19 cellular contexts compared by ENCODE assay signal in the genomic region with DNA sequence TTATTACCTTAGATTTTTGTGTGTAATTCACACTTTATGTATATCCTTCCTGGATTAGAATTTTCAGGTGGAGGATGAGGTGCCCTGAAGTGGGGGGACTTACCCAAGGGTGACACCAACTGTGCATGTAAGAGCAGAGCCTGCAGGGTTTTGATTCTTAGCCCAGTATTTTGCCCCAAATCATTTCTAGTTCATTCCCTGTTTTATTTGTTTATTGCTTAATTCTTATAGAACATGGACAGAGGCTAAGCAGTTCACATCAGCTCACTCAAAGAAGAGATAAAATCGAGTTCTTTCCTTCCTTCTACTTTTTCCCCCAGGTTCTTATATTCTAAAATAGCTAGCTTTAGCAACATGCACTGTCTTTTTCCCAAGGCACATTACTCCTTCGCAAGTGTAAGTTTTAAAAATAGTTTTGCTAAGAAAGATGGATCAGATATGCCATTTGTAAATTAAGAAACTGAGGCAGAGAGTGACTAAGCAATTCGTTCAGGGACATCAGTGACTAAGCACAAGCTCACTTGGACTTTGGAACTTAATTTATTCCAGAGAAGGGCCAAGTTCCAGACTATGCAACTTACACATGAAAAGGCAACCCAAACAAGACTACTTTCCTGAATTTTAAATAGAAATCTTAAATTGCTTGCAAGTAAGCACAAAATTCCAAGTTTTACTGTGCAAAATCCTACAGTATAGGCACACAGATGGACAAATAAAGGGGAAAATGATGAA.
DNase-seq lines count a peak whose midpoint lies in the region; ATAC-seq, FAIRE-seq and TF ChIP-seq lines count a peak whose summit lies in the region.
"Had no signal": no experiment of that assay in that cellular context is flagged by ENCODE, and none has a peak within 500 bp of the region (broad histone marks: within the 10 kb centered on the region; RNA-seq: fewer than 3 reads in every experiment).

No MANE protein-coding gene starts in this region.

- H3K27ac ChIP-seq in GM23338 (ENCODE audit: low read depth) (no peak overlapping the region), HepG2 (ENCODE audit: extremely low read length, insufficient read depth, low read length) (no peak overlapping the region), small intestine (ENCODE audit: low read depth in 1 of 2, low read length in 1 of 2) (no peak overlapping the region), neuronal stem cell (replicated peaks; ENCODE audit: low read length) (no peak overlapping the region)

- no peak overlapping the region for H3K23ac ChIP-seq in neuronal stem cell (ENCODE audit: low read depth, low read length, poor library complexity)

- H3K4me3 ChIP-seq in GM23338, result no peak overlapping the region
- H3K4me3 ChIP-seq in HepG2 (replicated peaks in 1 of 3; ENCODE audit: insufficient read depth in 1 of 3, low read depth in 2 of 3, low read length in 3 of 3), result no peak overlapping the region
- no peak overlapping the region for H3K4me3 ChIP-seq in small intestine (ENCODE audit: low read depth in 1 of 2, low read length in 2 of 2)
- no peak overlapping the region for H3K4me3 ChIP-seq in neuronal stem cell (ENCODE audit: low read length in 2 of 2)

- H3K4me1 ChIP-seq in GM23338 (ENCODE audit: insufficient read depth) (peaks cover 5% of the 10 kb centered on the region; the same call in 1 of the 2 replicates), HepG2 (ENCODE audit: insufficient read depth, low read length) (peaks cover 7% of the 10 kb centered on the region; the same call in 1 of the 2 replicates), small intestine (ENCODE audit: control insufficient read depth in 2 of 2, insufficient read depth in 1 of 2, low read depth in 1 of 2, low read length in 1 of 2) (no peaks in the 10 kb centered on the region), neuronal stem cell (ENCODE audit: control insufficient read depth in 2 of 2, insufficient read depth in 1 of 2, low read depth in 1 of 2, low read length in 2 of 2) (peaks cover 8 to 20% of the 10 kb centered on the region in 2 donors)

- H2AK5ac ChIP-seq in neuronal stem cell (ENCODE audit: low read depth, low read length), result no peak overlapping the region

- H2BK5ac ChIP-seq in neuronal stem cell (ENCODE audit: low read length), result no peak overlapping the region

- TF ChIP-seq EP300 in HepG2 (IDR thresholded peaks at IDR 0.05; ENCODE audit: low read depth in 2 of 2, low read length in 2 of 2) (no peak), HepG2 (CRISPR knock-in tag; IDR thresholded peaks at IDR 0.05; ENCODE audit: borderline replicate concordance) (no peak)

- H3K36me3 ChIP-seq in GM23338 (ENCODE audit: insufficient read depth) (no peaks in the 10 kb centered on the region), HepG2 (replicated peaks in 1 of 2; ENCODE audit: control insufficient read depth in 1 of 2, insufficient read depth in 2 of 2, low read length in 2 of 2) (no peaks in the 10 kb centered on the region), small intestine (ENCODE audit: control insufficient read depth in 2 of 2, insufficient read depth in 2 of 2, low read length in 2 of 2) (no peaks in the 10 kb centered on the region), neuronal stem cell (replicated peaks in 1 of 2; ENCODE audit: control insufficient read depth in 2 of 2, insufficient read depth in 2 of 2, low read length in 2 of 2) (no peaks in the 10 kb centered on the region)

- no peak overlapping the region for H3K18ac ChIP-seq in neuronal stem cell (ENCODE audit: low read length)

- BruUV-seq in HepG2 (replicated peaks; lab: Mats Ljungman, UMichigan), result no TSS peak

- intact Hi-C loops in HepG2 (cut with micrococcal nuclease; ENCODE audit: unreplicated experiment), result no loop called here

- no peaks in the 10 kb centered on the region for H3F3A ChIP-seq in GM23338 (replicated peaks; ENCODE audit: low read depth)

- H4K8ac ChIP-seq in neuronal stem cell (ENCODE audit: low read depth, low read length), result no peak overlapping the region

- H3K36me3 Mint-ChIP-seq in GM23338 (ENCODE audit: low read depth), result no peaks in the 10 kb centered on the region
- H3K36me3 Mint-ChIP-seq: IgD-negative memory B cell had no signal

- H3K79me2 ChIP-seq in GM23338 (replicated peaks; ENCODE audit: insufficient read depth), result no peaks in the 10 kb centered on the region
- H3K79me2 ChIP-seq in HepG2 (ENCODE audit: insufficient read depth, low read length), result no peaks in the 10 kb centered on the region

- TF ChIP-seq POLR2A in HepG2 (IDR thresholded peaks at IDR 0.05; ENCODE audit: insufficient read depth in 1 of 2, low read depth in 2 of 2, low read length in 2 of 2), result no peak

- H3K9ac ChIP-seq in HepG2 (ENCODE audit: insufficient read depth, low read depth, low read length) (no peak overlapping the region), neuronal stem cell (ENCODE audit: low read depth, low read length, poor library complexity) (no peak overlapping the region)

- no peaks in the 10 kb centered on the region for H3K27me3 ChIP-seq in GM23338 (ENCODE audit: insufficient read depth)
- peaks cover 0 to 5% of the 10 kb centered on the region in 2 experiments; a peak in 2 of 5 replicates for H3K27me3 ChIP-seq in HepG2 (ENCODE audit: control insufficient read depth in 1 of 2, insufficient read depth in 2 of 2, low read length in 2 of 2)
- no peaks in the 10 kb centered on the region for H3K27me3 ChIP-seq in small intestine (ENCODE audit: control insufficient read depth in 2 of 2, insufficient read depth in 2 of 2, low read length in 2 of 2)
- no peaks in the 10 kb centered on the region for H3K27me3 ChIP-seq in neuronal stem cell (ENCODE audit: control insufficient read depth in 3 of 3, insufficient read depth in 3 of 3, low read depth in 1 of 3, low read length in 3 of 3)

- no peak overlapping the region for H4K91ac ChIP-seq in neuronal stem cell (ENCODE audit: low read depth, low read length, poor library complexity)

- H3K9me3 ChIP-seq in HepG2 (ENCODE audit: low read length), result no peaks in the 10 kb centered on the region
- no peaks in the 10 kb centered on the region for H3K9me3 ChIP-seq in small intestine (ENCODE audit: control insufficient read depth, low read depth)
- no peaks in the 10 kb centered on the region for H3K9me3 ChIP-seq in neuronal stem cell (replicated peaks in 1 of 2; ENCODE audit: control insufficient read depth in 2 of 2, insufficient read depth in 1 of 2, low read depth in 1 of 2, low read length in 2 of 2)

- peaks cover 3% of the 10 kb centered on the region for H3K27me3 Mint-ChIP-seq in GM23338 (ENCODE audit: insufficient read depth, low read depth, poor library complexity)

- no peak overlapping the region for H2BK12ac ChIP-seq in neuronal stem cell (ENCODE audit: low read length)

- WGBS in HepG2 (ENCODE audit: low lambda C conversion rate), result 25% methylated on average over 3 of the region's 3 CpGs
- WGBS in small intestine, 3 donors, result 41 to 62% (median 44%) methylated on average over 3 of the region's 3 CpGs
- WGBS in neuronal stem cell (ENCODE audit: extremely low coverage in 2 of 2, insufficient read length in 2 of 2, insufficient replicate concordance in 1 of 2), 2 donors, result no CpG with 5 or more reads among the region's 3 CpGs

- no peak overlapping the region for H3K4ac ChIP-seq in neuronal stem cell (ENCODE audit: low read length)

- TF ChIP-seq RAD21 in HepG2 (CRISPR knock-in tag; IDR thresholded peaks at IDR 0.05), result no peak

- H4K20me1 ChIP-seq in GM23338 (replicated peaks; ENCODE audit: insufficient read depth) (no peaks in the 10 kb centered on the region), HepG2 (ENCODE audit: insufficient read depth, low read length) (no peaks in the 10 kb centered on the region)

- no peaks in the 10 kb centered on the region for H3K79me1 ChIP-seq in neuronal stem cell (ENCODE audit: low read depth, low read length)

- no peak for FAIRE-seq in HepG2 (lab: Jason Lieb, UNC)
- FAIRE-seq in small intestine (lab: Jason Lieb, UNC), result no peak
- FAIRE-seq: G401.6, GM12891 had no signal

- POLR2A ChIA-PET in HepG2 (lab: Yijun Ruan, JAX), result no interaction called here

- no peaks in the 10 kb centered on the region for H3K9me3 Mint-ChIP-seq in GM23338
- H3K9me3 Mint-ChIP-seq: CD4-positive, alpha-beta T cell; H9; IgD-negative memory B cell had no signal

- CTCF ChIA-PET in HepG2 (lab: Yijun Ruan, JAX; ENCODE audit: low intra/inter-chr PET ratio, low total read pairs), result no interaction called here

- in situ Hi-C loops in HepG2 (cut with HindIII; ENCODE audit: extremely low pct_ligation_motif_present, low pct_unique_long_range_greater_than_20kb), result no loop called here

- no peak overlapping the region for H2BK15ac ChIP-seq in neuronal stem cell (ENCODE audit: low read length)

- H3K27ac Mint-ChIP-seq in GM23338, result no peak overlapping the region
- H3K27ac Mint-ChIP-seq: B cell; CD4-positive, alpha-beta T cell; H9; IgD-negative memory B cell had no signal

- H3K4me2 ChIP-seq in GM23338 (no peak overlapping the region), HepG2 (ENCODE audit: low read depth, low read length) (no peak overlapping the region), neuronal stem cell (ENCODE audit: insufficient read depth, low read length, poor library complexity, severe bottlenecking) (no peak overlapping the region)

- H3K9me2 ChIP-seq in GM23338 (ENCODE audit: insufficient read depth), result 0 out of 2 replicates have a peak, but pooled peaks cover 10% of the 10 kb centered on the region

- DNase-seq in GM23338 (ENCODE audit: low spot score), result no peak
- DNase-seq in astrocyte of the hippocampus (ENCODE audit: low read depth, low spot score), result peak; percentile 60
- no peak for DNase-seq in HepG2 (ENCODE audit: low spot score)
- peak; percentile 40 for DNase-seq in small intestine
- no peak for DNase-seq in neuronal stem cell (ENCODE audit: low spot score)
- no peak for DNase-seq in NCI-H1417 treated with DMSO at 0.1 percent for 48 hours (lab: John Stamatoyannopoulos, UW)
- DNase-seq: C1 segment of cervical spinal cord; Calu3; CD4-positive, alpha-beta T cell; DMS 273 treated with DMSO at 0.1 percent for 48 hours; DMS79 treated with DMSO at 0.1 percent for 48 hours; EL; GOT3; H9 had no signal

- H3K4me1 Mint-ChIP-seq in GM23338, result peaks cover 3% of the 10 kb centered on the region; the same call in 1 of the 3 replicates
- H3K4me1 Mint-ChIP-seq: B cell, H9, IgD-negative memory B cell had no signal

- H2AFZ ChIP-seq in GM23338, result peak overlapping the region; percentile 29; the same call in 1 of the 2 replicates
- no peak overlapping the region for H2AFZ ChIP-seq in HepG2 (ENCODE audit: low read length)
- no peak overlapping the region for H2AFZ ChIP-seq in neuronal stem cell (ENCODE audit: low read length)

- TF ChIP-seq CTCF in GM23338 (conservative IDR thresholded peaks at IDR 0.05; ENCODE audit: low read depth in 2 of 2) (no peak), HepG2 (CRISPR knock-in tag; IDR thresholded peaks at IDR 0.05) (no peak)

- ATAC-seq in GM23338, result no peak
- no peak for ATAC-seq in HepG2
- no peak for ATAC-seq in HG02642 (IDR thresholded peaks at IDR 0.05; ENCODE audit: poor library complexity, unreplicated experiment)

- H2BK120ac ChIP-seq in neuronal stem cell (ENCODE audit: low read depth, low read length), result no peak overlapping the region

- H3K4me3 Mint-ChIP-seq in GM23338, result no peak overlapping the region
- H3K4me3 Mint-ChIP-seq: B cell; CD4-positive, alpha-beta T cell; H9; IgD-negative memory B cell had no signal

- H3K14ac ChIP-seq in neuronal stem cell (ENCODE audit: low read length), result no peak overlapping the region

TF ChIP-seq in GM23338, 12 proteins besides CTCF, POLR2A, EP300 and RAD21 (continues in another document):
- TF ChIP-seq EZH2phosphoT487 (IDR thresholded peaks at IDR 0.05; ENCODE audit: unreplicated experiment), result no peak

Comparison
In these comparisons a context has a peak if more than half of its experiments do, and no peak if none do; other contexts are left out.
1. DNase-seq: peak in astrocyte of the hippocampus (single experiment) and small intestine (single experiment); none in GM23338 (single experiment), HepG2 (single experiment), neuronal stem cell (single experiment) and NCI-H1417 treated with DMSO at 0.1 percent for 48 hours (single experiment).